Comparison of ENCODE assay signal across 1 cellular context in genomic region chr22:49565516-49565855, GRCh38.
TF ChIP-seq lines count a peak whose summit lies in the region.

No MANE protein-coding gene starts in this region.

TF ChIP-seq in H1, 55 proteins besides CTCF, POLR2A, EP300 and RAD21 (continued from another document):
- no peak for TF ChIP-seq USF2 (IDR thresholded peaks at IDR 0.05; ENCODE audit: low read length)
- TF ChIP-seq GTF2F1 (IDR thresholded peaks at IDR 0.05; ENCODE audit: borderline replicate concordance, low read depth, low read length), result no peak
- no peak for TF ChIP-seq RBBP5 (IDR thresholded peaks at IDR 0.05; ENCODE audit: borderline replicate concordance, low read depth, low read length)
- no peak for TF ChIP-seq SIN3A (conservative IDR thresholded peaks at IDR 0.05 in 1 of 2, IDR thresholded peaks at IDR 0.05 in 1 of 2; ENCODE audit: low read depth in 1 of 2, low read length in 2 of 2)
- no peak for TF ChIP-seq BACH1 (IDR thresholded peaks at IDR 0.05; ENCODE audit: low read length)
- TF ChIP-seq POU5F1 (IDR thresholded peaks at IDR 0.05; ENCODE audit: low read depth, low read length), result no peak
- TF ChIP-seq HDAC6 (IDR thresholded peaks at IDR 0.05; ENCODE audit: low read depth, low read length), result no peak
- TF ChIP-seq SUZ12 (IDR thresholded peaks at IDR 0.05; ENCODE audit: low read length), result no peak
